8 cellular contexts compared by ENCODE assay signal in the genomic region with DNA sequence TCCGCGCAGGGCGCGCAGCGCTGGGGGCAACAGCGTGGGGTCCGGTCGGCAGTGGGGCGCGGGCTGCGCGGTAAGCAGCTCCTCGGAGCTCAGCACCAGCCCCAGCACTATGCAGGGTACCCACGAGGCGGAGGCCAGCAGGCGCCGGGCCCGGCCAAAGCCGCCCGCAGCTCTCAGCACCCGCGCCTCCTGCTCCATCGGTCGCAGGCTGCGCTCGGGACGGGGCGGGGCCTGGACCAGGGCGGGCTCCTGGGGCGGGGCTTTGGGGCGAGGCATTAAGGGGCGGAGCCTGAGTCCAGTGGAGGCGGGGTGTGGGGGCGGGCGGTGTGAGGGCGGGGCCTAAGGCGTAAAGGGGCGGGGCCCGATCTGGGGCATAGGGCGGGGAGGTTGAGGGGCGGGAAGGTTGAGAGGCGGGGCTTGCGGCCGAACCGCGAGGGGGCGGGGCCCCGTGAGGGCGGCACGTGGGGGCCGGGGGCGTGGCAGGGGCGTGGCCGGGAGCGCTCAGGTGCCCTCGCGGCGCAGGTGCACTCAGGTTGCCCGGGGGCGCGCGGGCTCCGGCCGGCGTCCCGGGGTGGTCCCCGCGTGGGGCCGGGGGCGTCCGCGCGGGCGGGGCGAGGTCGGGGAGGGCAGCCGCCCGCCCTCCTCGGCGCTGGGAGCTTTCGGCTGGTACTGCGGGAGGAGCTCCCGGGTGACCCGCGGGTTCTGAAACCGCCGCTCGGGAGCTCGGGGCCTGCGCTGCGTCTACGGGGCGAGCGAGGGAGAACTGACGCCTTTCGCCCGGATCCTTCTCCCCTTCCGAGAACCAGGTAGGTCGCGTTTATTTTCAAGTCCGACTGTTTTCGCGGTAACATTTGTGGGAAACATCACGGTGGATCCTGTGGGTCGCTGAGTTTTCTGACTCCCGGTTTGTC. TPM values are rescaled to one million over a fixed set of nuclear protein-coding genes. Genes with fewer than 3 reads are reported as not detected.
DNase-seq lines count a peak whose midpoint lies in the region; ATAC-seq and TF ChIP-seq lines count a peak whose summit lies in the region.

No MANE protein-coding gene starts in this region.

- H3K36me3 ChIP-seq in right atrium auricular region, result no peaks in the 10 kb centered on the region
- no peaks in the 10 kb centered on the region for H3K36me3 ChIP-seq in skeletal muscle satellite cell (ENCODE audit: insufficient read depth, low read length)

- no peak for TF ChIP-seq CTCF in C4-2B (conservative IDR thresholded peaks at IDR 0.05)
- no peak for TF ChIP-seq CTCF in right atrium auricular region (IDR thresholded peaks at IDR 0.05)

- peaks cover 4 to 20% of the 10 kb centered on the region in 2 donors for H3K27me3 ChIP-seq in right atrium auricular region
- H3K27me3 ChIP-seq in skeletal muscle satellite cell (ENCODE audit: control insufficient read depth, insufficient read depth, low read length), result peaks cover 60% of the 10 kb centered on the region

- H3K4me2 ChIP-seq in skeletal muscle satellite cell (ENCODE audit: low read length), result peak overlapping the region; percentile 77

- H3K9me3 ChIP-seq in right atrium auricular region, result no peaks in the 10 kb centered on the region
- no peaks in the 10 kb centered on the region for H3K9me3 ChIP-seq in skeletal muscle satellite cell (replicated peaks; ENCODE audit: low read length)

- DNase-seq in HK-2 (ENCODE audit: unreplicated experiment), result peak; percentile 88
- DNase-seq in SKM-1 treated with dmso at 0.1 percent for 144 hours (lab: John Stamatoyannopoulos, UW; ENCODE audit: unreplicated experiment), result peak; percentile 45
- DNase-seq in activated naive CD8-positive, alpha-beta T cell treated with anti-CD3 and anti-CD28 coated beads, Interleukin-2, amount 50 U/mL, for 16 hours (ENCODE audit: low read depth, low spot score), result peak; percentile 51
- DNase-seq in right atrium auricular region (ENCODE audit: low spot score), result no peak
- DNase-seq in NK-92 (lab: John Stamatoyannopoulos, UW; ENCODE audit: unreplicated experiment), result no peak

- H3K4me1 ChIP-seq in right atrium auricular region (peaks cover 0 to 17% of the 10 kb centered on the region in 2 donors), skeletal muscle satellite cell (ENCODE audit: control insufficient read depth, insufficient read depth, low read length) (peaks cover 3% of the 10 kb centered on the region)

- H3K4me3 ChIP-seq in right atrium auricular region (peak overlapping the region; percentile 11 to 45), skeletal muscle satellite cell (ENCODE audit: low read length) (peak overlapping the region; percentile 45)

- H3K27ac ChIP-seq in C4-2B, result peak overlapping the region; percentile 49
- H3K27ac ChIP-seq in right atrium auricular region, result no peak overlapping the region

- no peak overlapping the region for H3K9ac ChIP-seq in skeletal muscle satellite cell (ENCODE audit: low read depth, low read length)

- no peak for ATAC-seq in GM19397 (IDR thresholded peaks at IDR 0.05; ENCODE audit: unreplicated experiment)

RNA-seq across cellular contexts. Expression of a gene that starts 1.4 kb away (rescaled TPM):
- total RNA-seq in right atrium auricular region, result under 1 TPM in 1 of 2 donors, not detected in 1; 0.75 TPM
- 0.76 and 1.7 TPM in 2 replicates for total RNA-seq in skeletal muscle satellite cell (2012; rRNA removed)

RNA-seq across cellular contexts. Expression of a gene that starts 15.8 kb away (rescaled TPM):
- total RNA-seq in right atrium auricular region, result 1 to 10 TPM; 5.7 to 8.0 TPM
- 7.9 and 10.7 TPM in 2 replicates for total RNA-seq in skeletal muscle satellite cell (2012; rRNA removed)

RNA-seq across cellular contexts. Expression of a gene that starts 30.2 kb away (rescaled TPM):
- total RNA-seq in right atrium auricular region, result not detected
- total RNA-seq in skeletal muscle satellite cell (2012; rRNA removed), result 2.5 and 17.0 TPM in 2 replicates

Comparison
In these comparisons a context has a peak if more than half of its experiments do, and no peak if none do; other contexts are left out.
1. DNase-seq: peak in HK-2 (single experiment), SKM-1 treated with dmso at 0.1 percent for 144 hours (single experiment) and activated naive CD8-positive, alpha-beta T cell treated with anti-CD3 and anti-CD28 coated beads, Interleukin-2, amount 50 U/mL, for 16 hours (single experiment); none in right atrium auricular region (single experiment) and NK-92 (single experiment).